1 cellular context compared by ENCODE assay signal in the genomic region with DNA sequence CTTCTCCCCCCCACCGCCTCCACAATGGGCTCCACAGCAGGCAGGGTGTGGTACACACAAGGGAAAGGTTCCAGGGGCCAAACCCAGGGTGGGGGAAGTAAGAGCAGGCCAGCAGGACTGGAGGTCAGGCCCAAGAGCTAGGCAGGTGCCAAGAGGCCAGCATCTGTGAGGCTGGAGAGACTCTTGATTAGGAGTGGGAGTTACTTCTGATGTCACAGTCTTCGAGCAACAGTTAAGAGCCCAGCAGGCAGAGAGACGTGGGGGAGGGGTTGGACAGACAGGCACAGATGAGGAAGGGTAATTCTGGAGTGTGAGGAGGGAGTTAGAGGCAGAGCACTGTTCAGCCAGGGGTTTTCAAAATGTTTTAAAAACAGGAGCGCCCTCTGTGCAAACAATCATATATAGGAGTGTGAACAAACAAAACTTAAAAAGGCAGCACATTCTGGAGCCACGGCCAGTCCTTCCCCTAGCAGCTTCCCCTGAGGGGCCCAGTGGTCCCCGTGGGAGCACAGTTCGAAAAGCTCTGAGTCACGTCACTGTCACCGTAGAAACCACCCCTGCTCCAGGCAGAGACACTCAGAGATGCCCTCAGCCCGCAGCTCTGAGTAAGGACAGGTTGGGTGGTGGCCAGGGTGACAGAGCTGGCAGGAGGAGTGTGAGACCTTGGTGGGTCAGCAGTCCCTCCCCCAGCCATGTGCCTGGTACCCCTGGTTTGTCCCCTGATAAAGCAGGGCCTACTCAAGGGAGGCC.
TF ChIP-seq lines count a peak whose summit lies in the region.

No MANE protein-coding gene starts in this region.

TF ChIP-seq in K562, 482 proteins besides CTCF, POLR2A, EP300 and RAD21 (continued from another document and continues in another):
- TF ChIP-seq, protein P1, sequence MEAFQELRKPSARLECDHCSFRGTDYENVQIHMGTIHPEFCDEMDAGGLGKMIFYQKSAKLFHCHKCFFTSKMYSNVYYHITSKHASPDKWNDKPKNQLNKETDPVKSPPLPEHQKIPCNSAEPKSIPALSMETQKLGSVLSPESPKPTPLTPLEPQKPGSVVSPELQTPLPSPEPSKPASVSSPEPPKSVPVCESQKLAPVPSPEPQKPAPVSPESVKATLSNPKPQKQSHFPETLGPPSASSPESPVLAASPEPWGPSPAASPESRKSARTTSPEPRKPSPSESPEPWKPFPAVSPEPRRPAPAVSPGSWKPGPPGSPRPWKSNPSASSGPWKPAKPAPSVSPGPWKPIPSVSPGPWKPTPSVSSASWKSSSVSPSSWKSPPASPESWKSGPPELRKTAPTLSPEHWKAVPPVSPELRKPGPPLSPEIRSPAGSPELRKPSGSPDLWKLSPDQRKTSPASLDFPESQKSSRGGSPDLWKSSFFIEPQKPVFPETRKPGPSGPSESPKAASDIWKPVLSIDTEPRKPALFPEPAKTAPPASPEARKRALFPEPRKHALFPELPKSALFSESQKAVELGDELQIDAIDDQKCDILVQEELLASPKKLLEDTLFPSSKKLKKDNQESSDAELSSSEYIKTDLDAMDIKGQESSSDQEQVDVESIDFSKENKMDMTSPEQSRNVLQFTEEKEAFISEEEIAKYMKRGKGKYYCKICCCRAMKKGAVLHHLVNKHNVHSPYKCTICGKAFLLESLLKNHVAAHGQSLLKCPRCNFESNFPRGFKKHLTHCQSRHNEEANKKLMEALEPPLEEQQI (IDR thresholded peaks at IDR 0.05): no peak
- TF ChIP-seq KDM1A (IDR thresholded peaks at IDR 0.05): peak; percentile 62 to 71; a peak in 2 of 4 replicates
- TF ChIP-seq ZNF263 (CRISPR knock-in tag; IDR thresholded peaks at IDR 0.05; ENCODE audit: borderline replicate concordance): peak; percentile 76
- 0 out of 2 replicates have a peak, but pooled peaks have one; percentile 33 for TF ChIP-seq ZNF584 (CRISPR knock-in tag; IDR thresholded peaks at IDR 0.05; ENCODE audit: low read depth)
- TF ChIP-seq, protein P2, sequence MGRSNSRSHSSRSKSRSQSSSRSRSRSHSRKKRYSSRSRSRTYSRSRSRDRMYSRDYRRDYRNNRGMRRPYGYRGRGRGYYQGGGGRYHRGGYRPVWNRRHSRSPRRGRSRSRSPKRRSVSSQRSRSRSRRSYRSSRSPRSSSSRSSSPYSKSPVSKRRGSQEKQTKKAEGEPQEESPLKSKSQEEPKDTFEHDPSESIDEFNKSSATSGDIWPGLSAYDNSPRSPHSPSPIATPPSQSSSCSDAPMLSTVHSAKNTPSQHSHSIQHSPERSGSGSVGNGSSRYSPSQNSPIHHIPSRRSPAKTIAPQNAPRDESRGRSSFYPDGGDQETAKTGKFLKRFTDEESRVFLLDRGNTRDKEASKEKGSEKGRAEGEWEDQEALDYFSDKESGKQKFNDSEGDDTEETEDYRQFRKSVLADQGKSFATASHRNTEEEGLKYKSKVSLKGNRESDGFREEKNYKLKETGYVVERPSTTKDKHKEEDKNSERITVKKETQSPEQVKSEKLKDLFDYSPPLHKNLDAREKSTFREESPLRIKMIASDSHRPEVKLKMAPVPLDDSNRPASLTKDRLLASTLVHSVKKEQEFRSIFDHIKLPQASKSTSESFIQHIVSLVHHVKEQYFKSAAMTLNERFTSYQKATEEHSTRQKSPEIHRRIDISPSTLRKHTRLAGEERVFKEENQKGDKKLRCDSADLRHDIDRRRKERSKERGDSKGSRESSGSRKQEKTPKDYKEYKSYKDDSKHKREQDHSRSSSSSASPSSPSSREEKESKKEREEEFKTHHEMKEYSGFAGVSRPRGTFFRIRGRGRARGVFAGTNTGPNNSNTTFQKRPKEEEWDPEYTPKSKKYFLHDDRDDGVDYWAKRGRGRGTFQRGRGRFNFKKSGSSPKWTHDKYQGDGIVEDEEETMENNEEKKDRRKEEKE (IDR thresholded peaks at IDR 0.05; ENCODE audit: borderline replicate concordance in 1 of 2, control insufficient read depth in 1 of 2, low read depth in 2 of 2, low read length in 1 of 2): no peak
- no peak for TF ChIP-seq DDX20 (tag; IDR thresholded peaks at IDR 0.05; ENCODE audit: low read depth)
- no peak for TF ChIP-seq SIN3B (IDR thresholded peaks at IDR 0.05; ENCODE audit: low read depth)
- no peak for TF ChIP-seq EWSR1 (IDR thresholded peaks at IDR 0.05; ENCODE audit: borderline replicate concordance, low read depth, partially characterized antibody)
- TF ChIP-seq, protein P3, sequence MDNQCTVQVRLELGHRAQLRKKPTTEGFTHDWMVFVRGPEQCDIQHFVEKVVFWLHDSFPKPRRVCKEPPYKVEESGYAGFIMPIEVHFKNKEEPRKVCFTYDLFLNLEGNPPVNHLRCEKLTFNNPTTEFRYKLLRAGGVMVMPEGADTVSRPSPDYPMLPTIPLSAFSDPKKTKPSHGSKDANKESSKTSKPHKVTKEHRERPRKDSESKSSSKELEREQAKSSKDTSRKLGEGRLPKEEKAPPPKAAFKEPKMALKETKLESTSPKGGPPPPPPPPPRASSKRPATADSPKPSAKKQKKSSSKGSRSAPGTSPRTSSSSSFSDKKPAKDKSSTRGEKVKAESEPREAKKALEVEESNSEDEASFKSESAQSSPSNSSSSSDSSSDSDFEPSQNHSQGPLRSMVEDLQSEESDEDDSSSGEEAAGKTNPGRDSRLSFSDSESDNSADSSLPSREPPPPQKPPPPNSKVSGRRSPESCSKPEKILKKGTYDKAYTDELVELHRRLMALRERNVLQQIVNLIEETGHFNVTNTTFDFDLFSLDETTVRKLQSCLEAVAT (IDR thresholded peaks at IDR 0.05): 0 out of 4 replicates have a peak, but pooled peaks of 1 of the 2 experiments have one; percentile 11
- 0 out of 2 replicates have a peak, but pooled peaks have one; percentile 56 for TF ChIP-seq LCOR (CRISPR knock-in tag; IDR thresholded peaks at IDR 0.05)
- no peak for TF ChIP-seq HOXB6 (CRISPR knock-in tag; IDR thresholded peaks at IDR 0.05; ENCODE audit: borderline replicate concordance)
- TF ChIP-seq SIX5 (IDR thresholded peaks at IDR 0.05; ENCODE audit: borderline replicate concordance in 1 of 2, insufficient read depth in 1 of 2, low read depth in 1 of 2, low read length in 2 of 2): no peak
- no peak for TF ChIP-seq ZNF232 (CRISPR knock-in tag; IDR thresholded peaks at IDR 0.05)
- no peak for TF ChIP-seq TRIM28 (IDR thresholded peaks at IDR 0.05)
- no peak for TF ChIP-seq CHD2 (IDR thresholded peaks at IDR 0.05; ENCODE audit: low read depth, low read length)
- no peak for TF ChIP-seq ADNP (tag; IDR thresholded peaks at IDR 0.05)
- TF ChIP-seq SIN3A (IDR thresholded peaks at IDR 0.05; ENCODE audit: borderline replicate concordance in 2 of 2, control insufficient read depth in 1 of 2, low read depth in 2 of 2, low read length in 2 of 2): no peak
- TF ChIP-seq, protein P4, sequence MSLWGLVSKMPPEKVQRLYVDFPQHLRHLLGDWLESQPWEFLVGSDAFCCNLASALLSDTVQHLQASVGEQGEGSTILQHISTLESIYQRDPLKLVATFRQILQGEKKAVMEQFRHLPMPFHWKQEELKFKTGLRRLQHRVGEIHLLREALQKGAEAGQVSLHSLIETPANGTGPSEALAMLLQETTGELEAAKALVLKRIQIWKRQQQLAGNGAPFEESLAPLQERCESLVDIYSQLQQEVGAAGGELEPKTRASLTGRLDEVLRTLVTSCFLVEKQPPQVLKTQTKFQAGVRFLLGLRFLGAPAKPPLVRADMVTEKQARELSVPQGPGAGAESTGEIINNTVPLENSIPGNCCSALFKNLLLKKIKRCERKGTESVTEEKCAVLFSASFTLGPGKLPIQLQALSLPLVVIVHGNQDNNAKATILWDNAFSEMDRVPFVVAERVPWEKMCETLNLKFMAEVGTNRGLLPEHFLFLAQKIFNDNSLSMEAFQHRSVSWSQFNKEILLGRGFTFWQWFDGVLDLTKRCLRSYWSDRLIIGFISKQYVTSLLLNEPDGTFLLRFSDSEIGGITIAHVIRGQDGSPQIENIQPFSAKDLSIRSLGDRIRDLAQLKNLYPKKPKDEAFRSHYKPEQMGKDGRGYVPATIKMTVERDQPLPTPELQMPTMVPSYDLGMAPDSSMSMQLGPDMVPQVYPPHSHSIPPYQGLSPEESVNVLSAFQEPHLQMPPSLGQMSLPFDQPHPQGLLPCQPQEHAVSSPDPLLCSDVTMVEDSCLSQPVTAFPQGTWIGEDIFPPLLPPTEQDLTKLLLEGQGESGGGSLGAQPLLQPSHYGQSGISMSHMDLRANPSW (CRISPR knock-in tag; IDR thresholded peaks at IDR 0.05): no peak
- no peak for TF ChIP-seq ZNF507 (tag; conservative IDR thresholded peaks at IDR 0.05)
- TF ChIP-seq SMARCB1 (IDR thresholded peaks at IDR 0.05; ENCODE audit: insufficient read length, low read depth): no peak
- no peak for TF ChIP-seq ZNF431 (CRISPR knock-in tag; IDR thresholded peaks at IDR 0.05)
- TF ChIP-seq, protein P5, sequence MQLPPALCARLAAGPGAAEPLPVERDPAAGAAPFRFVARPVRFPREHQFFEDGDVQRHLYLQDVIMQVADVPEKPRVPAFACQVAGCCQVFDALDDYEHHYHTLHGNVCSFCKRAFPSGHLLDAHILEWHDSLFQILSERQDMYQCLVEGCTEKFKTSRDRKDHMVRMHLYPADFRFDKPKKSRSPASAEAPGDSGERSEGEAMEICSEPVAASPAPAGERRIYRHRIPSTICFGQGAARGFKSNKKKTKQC (CRISPR knock-in tag; IDR thresholded peaks at IDR 0.05): no peak
- TF ChIP-seq DNMT1 (IDR thresholded peaks at IDR 0.05): no peak
- TF ChIP-seq, protein P6, sequence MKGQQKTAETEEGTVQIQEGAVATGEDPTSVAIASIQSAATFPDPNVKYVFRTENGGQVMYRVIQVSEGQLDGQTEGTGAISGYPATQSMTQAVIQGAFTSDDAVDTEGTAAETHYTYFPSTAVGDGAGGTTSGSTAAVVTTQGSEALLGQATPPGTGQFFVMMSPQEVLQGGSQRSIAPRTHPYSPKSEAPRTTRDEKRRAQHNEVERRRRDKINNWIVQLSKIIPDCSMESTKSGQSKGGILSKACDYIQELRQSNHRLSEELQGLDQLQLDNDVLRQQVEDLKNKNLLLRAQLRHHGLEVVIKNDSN (CRISPR knock-in tag; IDR thresholded peaks at IDR 0.05): no peak
- TF ChIP-seq STAT5A (IDR thresholded peaks at IDR 0.05; ENCODE audit: borderline replicate concordance, low read length): no peak
- TF ChIP-seq, protein P7, sequence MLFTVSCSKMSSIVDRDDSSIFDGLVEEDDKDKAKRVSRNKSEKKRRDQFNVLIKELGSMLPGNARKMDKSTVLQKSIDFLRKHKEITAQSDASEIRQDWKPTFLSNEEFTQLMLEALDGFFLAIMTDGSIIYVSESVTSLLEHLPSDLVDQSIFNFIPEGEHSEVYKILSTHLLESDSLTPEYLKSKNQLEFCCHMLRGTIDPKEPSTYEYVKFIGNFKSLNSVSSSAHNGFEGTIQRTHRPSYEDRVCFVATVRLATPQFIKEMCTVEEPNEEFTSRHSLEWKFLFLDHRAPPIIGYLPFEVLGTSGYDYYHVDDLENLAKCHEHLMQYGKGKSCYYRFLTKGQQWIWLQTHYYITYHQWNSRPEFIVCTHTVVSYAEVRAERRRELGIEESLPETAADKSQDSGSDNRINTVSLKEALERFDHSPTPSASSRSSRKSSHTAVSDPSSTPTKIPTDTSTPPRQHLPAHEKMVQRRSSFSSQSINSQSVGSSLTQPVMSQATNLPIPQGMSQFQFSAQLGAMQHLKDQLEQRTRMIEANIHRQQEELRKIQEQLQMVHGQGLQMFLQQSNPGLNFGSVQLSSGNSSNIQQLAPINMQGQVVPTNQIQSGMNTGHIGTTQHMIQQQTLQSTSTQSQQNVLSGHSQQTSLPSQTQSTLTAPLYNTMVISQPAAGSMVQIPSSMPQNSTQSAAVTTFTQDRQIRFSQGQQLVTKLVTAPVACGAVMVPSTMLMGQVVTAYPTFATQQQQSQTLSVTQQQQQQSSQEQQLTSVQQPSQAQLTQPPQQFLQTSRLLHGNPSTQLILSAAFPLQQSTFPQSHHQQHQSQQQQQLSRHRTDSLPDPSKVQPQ (CRISPR knock-in tag; IDR thresholded peaks at IDR 0.05; ENCODE audit: borderline replicate concordance): no peak
- TF ChIP-seq RFX1 (IDR thresholded peaks at IDR 0.05): no peak; the same call in 1 of the 2 replicates
- TF ChIP-seq RBM34 (IDR thresholded peaks at IDR 0.05; ENCODE audit: borderline replicate concordance, insufficient read depth, low read length): no peak
- no peak for TF ChIP-seq POLR2B (IDR thresholded peaks at IDR 0.05; ENCODE audit: low read depth, partially characterized antibody)
- TF ChIP-seq CBX1 (IDR thresholded peaks at IDR 0.05; ENCODE audit: low read depth): no peak
- no peak for TF ChIP-seq HMG20B (CRISPR knock-in tag; IDR thresholded peaks at IDR 0.05)
- TF ChIP-seq TOE1 (IDR thresholded peaks at IDR 0.05; ENCODE audit: borderline replicate concordance): peak; percentile 20; the same call in 1 of the 2 replicates
- no peak for TF ChIP-seq TOE1 (CRISPR knock-in tag; IDR thresholded peaks at IDR 0.05; ENCODE audit: borderline replicate concordance, low read depth)
- no peak for TF ChIP-seq DIDO1 (tag; IDR thresholded peaks at IDR 0.05; ENCODE audit: low read depth)
- TF ChIP-seq CSDE1 (IDR thresholded peaks at IDR 0.05): no peak
- TF ChIP-seq, protein P8, sequence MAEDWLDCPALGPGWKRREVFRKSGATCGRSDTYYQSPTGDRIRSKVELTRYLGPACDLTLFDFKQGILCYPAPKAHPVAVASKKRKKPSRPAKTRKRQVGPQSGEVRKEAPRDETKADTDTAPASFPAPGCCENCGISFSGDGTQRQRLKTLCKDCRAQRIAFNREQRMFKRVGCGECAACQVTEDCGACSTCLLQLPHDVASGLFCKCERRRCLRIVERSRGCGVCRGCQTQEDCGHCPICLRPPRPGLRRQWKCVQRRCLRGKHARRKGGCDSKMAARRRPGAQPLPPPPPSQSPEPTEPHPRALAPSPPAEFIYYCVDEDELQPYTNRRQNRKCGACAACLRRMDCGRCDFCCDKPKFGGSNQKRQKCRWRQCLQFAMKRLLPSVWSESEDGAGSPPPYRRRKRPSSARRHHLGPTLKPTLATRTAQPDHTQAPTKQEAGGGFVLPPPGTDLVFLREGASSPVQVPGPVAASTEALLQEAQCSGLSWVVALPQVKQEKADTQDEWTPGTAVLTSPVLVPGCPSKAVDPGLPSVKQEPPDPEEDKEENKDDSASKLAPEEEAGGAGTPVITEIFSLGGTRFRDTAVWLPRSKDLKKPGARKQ (CRISPR knock-in tag; IDR thresholded peaks at IDR 0.05): no peak
- TF ChIP-seq ESRRB (CRISPR knock-in tag; IDR thresholded peaks at IDR 0.05; ENCODE audit: borderline replicate concordance): no peak
- no peak for TF ChIP-seq ZFP36 (IDR thresholded peaks at IDR 0.05; ENCODE audit: low read depth, low read length, partially characterized antibody)
- TF ChIP-seq, protein P9, sequence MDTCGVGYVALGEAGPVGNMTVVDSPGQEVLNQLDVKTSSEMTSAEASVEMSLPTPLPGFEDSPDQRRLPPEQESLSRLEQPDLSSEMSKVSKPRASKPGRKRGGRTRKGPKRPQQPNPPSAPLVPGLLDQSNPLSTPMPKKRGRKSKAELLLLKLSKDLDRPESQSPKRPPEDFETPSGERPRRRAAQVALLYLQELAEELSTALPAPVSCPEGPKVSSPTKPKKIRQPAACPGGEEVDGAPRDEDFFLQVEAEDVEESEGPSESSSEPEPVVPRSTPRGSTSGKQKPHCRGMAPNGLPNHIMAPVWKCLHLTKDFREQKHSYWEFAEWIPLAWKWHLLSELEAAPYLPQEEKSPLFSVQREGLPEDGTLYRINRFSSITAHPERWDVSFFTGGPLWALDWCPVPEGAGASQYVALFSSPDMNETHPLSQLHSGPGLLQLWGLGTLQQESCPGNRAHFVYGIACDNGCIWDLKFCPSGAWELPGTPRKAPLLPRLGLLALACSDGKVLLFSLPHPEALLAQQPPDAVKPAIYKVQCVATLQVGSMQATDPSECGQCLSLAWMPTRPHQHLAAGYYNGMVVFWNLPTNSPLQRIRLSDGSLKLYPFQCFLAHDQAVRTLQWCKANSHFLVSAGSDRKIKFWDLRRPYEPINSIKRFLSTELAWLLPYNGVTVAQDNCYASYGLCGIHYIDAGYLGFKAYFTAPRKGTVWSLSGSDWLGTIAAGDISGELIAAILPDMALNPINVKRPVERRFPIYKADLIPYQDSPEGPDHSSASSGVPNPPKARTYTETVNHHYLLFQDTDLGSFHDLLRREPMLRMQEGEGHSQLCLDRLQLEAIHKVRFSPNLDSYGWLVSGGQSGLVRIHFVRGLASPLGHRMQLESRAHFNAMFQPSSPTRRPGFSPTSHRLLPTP (IDR thresholded peaks at IDR 0.05; ENCODE audit: borderline replicate concordance, extremely low read depth, insufficient read length): no peak
